In genomic region chr2:233711312-233712008, GRCh38 we compare ENCODE assay signal across 8 cellular contexts. TPM values are rescaled to one million over a fixed set of nuclear protein-coding genes. Genes with fewer than 3 reads are reported as not detected.
A peak's percentile ranks its signal among the peaks of the same experiment; 100 is the strongest.
DNase-seq lines count a peak whose midpoint lies in the region; ATAC-seq, FAIRE-seq and TF ChIP-seq lines count a peak whose summit lies in the region.
"Had no signal": no experiment of that assay in that cellular context is flagged by ENCODE, and none has a peak within 500 bp of the region (broad histone marks: within the 10 kb centered on the region; RNA-seq: fewer than 3 reads in every experiment).

No MANE protein-coding gene starts in this region.

- no peaks in the 10 kb centered on the region for H3K9me3 ChIP-seq in RWPE2 (ENCODE audit: severe bottlenecking)
- H3K9me3 ChIP-seq in osteoblast (ENCODE audit: low read depth, low read length): no peaks in the 10 kb centered on the region
- no peaks in the 10 kb centered on the region for H3K9me3 ChIP-seq in thoracic aorta

- peak; percentile 91 for ATAC-seq in RWPE2 (ENCODE audit: low read depth)
- peak; percentile 58 for ATAC-seq in thoracic aorta (ENCODE audit: insufficient number of reproducible peaks, low FRiP score, low read depth)

- H3K4me1 Mint-ChIP-seq in activated T-helper 2 cell treated with anti-CD3 and anti-CD28 coated beads, Interferon-gamma antibody, Interleukin-2, Interleukin-4, amounts not matched to agents 10 μg/mL and 5 μg/mL and 100 μg/mL, durations not matched to agents 14 hours and 24 hours and 36 hours (ENCODE audit: low read depth): peaks cover 5% of the 10 kb centered on the region

- peaks cover 18% of the 10 kb centered on the region for H3K27me3 Mint-ChIP-seq in activated T-helper 2 cell treated with anti-CD3 and anti-CD28 coated beads, Interferon-gamma antibody, Interleukin-2, Interleukin-4, amounts not matched to agents 10 μg/mL and 5 μg/mL and 100 μg/mL, durations not matched to agents 14 hours and 24 hours and 36 hours (ENCODE audit: low read depth)

- no peak overlapping the region for H3K27ac ChIP-seq in RWPE2 (ENCODE audit: poor library complexity, severe bottlenecking)
- H3K27ac ChIP-seq in osteoblast (ENCODE audit: low read depth, low read length): no peak overlapping the region
- H3K27ac ChIP-seq in thoracic aorta: no peak overlapping the region

- H3K4me3 ChIP-seq in RWPE2 (ENCODE audit: severe bottlenecking): no peak overlapping the region
- H3K4me3 ChIP-seq in foreskin fibroblast (ENCODE audit: low read depth in 1 of 2, low read length in 2 of 2): no peak overlapping the region
- H3K4me3 ChIP-seq in osteoblast (ENCODE audit: insufficient read depth, low read length): no peak overlapping the region
- no peak overlapping the region for H3K4me3 ChIP-seq in thoracic aorta

- no peak overlapping the region for H3K27ac Mint-ChIP-seq in activated T-helper 2 cell treated with anti-CD3 and anti-CD28 coated beads, Interferon-gamma antibody, Interleukin-2, Interleukin-4, amounts not matched to agents 10 μg/mL and 5 μg/mL and 100 μg/mL, durations not matched to agents 14 hours and 24 hours and 36 hours

- intact Hi-C loops in activated T-helper 2 cell treated with anti-CD3 and anti-CD28 coated beads, Interferon-gamma antibody, Interleukin-2, Interleukin-4, amounts not matched to agents 10 μg/mL and 5 μg/mL and 100 μg/mL, durations not matched to agents 14 hours and 24 hours and 36 hours (cut with micrococcal nuclease): no loop called here

- H3K27me3 ChIP-seq in RWPE2 (ENCODE audit: insufficient read depth, poor library complexity, severe bottlenecking) (no peaks in the 10 kb centered on the region), osteoblast (ENCODE audit: insufficient read depth, low read length) (peaks cover 14% of the 10 kb centered on the region), thoracic aorta (replicated peaks; ENCODE audit: insufficient read depth) (no peaks in the 10 kb centered on the region)

- H3K4me1 ChIP-seq in RWPE2 (ENCODE audit: insufficient read depth, poor library complexity, severe bottlenecking) (peaks cover 13% of the 10 kb centered on the region), osteoblast (ENCODE audit: insufficient read depth, low read length) (peaks cover 21% of the 10 kb centered on the region), thoracic aorta (ENCODE audit: control insufficient read depth in 1 of 2, low read depth in 2 of 2) (peaks cover 0 to 4% of the 10 kb centered on the region in 2 donors)

- H4K20me1 ChIP-seq in osteoblast (ENCODE audit: insufficient read depth, low read length): no peaks in the 10 kb centered on the region

- H3K9me3 Mint-ChIP-seq in activated T-helper 2 cell treated with anti-CD3 and anti-CD28 coated beads, Interferon-gamma antibody, Interleukin-2, Interleukin-4, amounts not matched to agents 10 μg/mL and 5 μg/mL and 100 μg/mL, durations not matched to agents 14 hours and 24 hours and 36 hours: no peaks in the 10 kb centered on the region

- H3K36me3 ChIP-seq in RWPE2 (ENCODE audit: low read depth): no peaks in the 10 kb centered on the region
- no peaks in the 10 kb centered on the region for H3K36me3 ChIP-seq in osteoblast (ENCODE audit: insufficient read depth, low read length)
- no peaks in the 10 kb centered on the region for H3K36me3 ChIP-seq in thoracic aorta

- H3K4me2 ChIP-seq in osteoblast (ENCODE audit: insufficient read depth, low read length): no peak overlapping the region

- TF ChIP-seq POLR2A in GM12892 (IDR thresholded peaks at IDR 0.05; ENCODE audit: low read depth, low read length): no peak

- peak; percentile 91 for TF ChIP-seq CTCF in RWPE2 (IDR thresholded peaks at IDR 0.05; ENCODE audit: poor library complexity, severe bottlenecking)
- TF ChIP-seq CTCF in foreskin fibroblast (IDR thresholded peaks at IDR 0.05; ENCODE audit: low read depth, low read length): peak; percentile 96
- peak; percentile 98 for TF ChIP-seq CTCF in osteoblast (IDR thresholded peaks at IDR 0.05; ENCODE audit: extremely low read depth, low read depth, low read length)
- peak; percentile 75 for TF ChIP-seq CTCF in thoracic aorta (IDR thresholded peaks at IDR 0.05)

- DNase-seq in GM12892 (ENCODE audit: insufficient read length) (peak; percentile 26), KBM-7 (peak; percentile 67), RWPE2 (ENCODE audit: low spot score) (peak; percentile 80), foreskin fibroblast (peak; percentile 57 to 82), osteoblast (ENCODE audit: insufficient read length, low spot score, missing footprints) (peak; percentile 92), thoracic aorta (ENCODE audit: low spot score) (no peak)
- peak; percentile 44 for DNase-seq in activated T-helper 2 cell treated with anti-CD3 and anti-CD28 coated beads, Interferon-gamma antibody, Interleukin-2, Interleukin-4, amounts not matched to agents 10 μg/mL and 5 μg/mL and 100 μg/mL, durations not matched to agents 14 hours and 24 hours and 36 hours (ENCODE audit: low spot score)

- in situ Hi-C loops in KBM-7 (cut with MboI; ENCODE audit: low pct_unique_long_range_greater_than_20kb, low sequenced_read_pairs): no loop called here

- peak; percentile 85 for FAIRE-seq in GM12892 (lab: Jason Lieb, UNC)

- H2AFZ ChIP-seq in osteoblast (ENCODE audit: low read length): no peak overlapping the region

- no peak overlapping the region for H3K4me3 Mint-ChIP-seq in activated T-helper 2 cell treated with anti-CD3 and anti-CD28 coated beads, Interferon-gamma antibody, Interleukin-2, Interleukin-4, amounts not matched to agents 10 μg/mL and 5 μg/mL and 100 μg/mL, durations not matched to agents 14 hours and 24 hours and 36 hours (ENCODE audit: low read depth)

- no peaks in the 10 kb centered on the region for H3K36me3 Mint-ChIP-seq in activated T-helper 2 cell treated with anti-CD3 and anti-CD28 coated beads, Interferon-gamma antibody, Interleukin-2, Interleukin-4, amounts not matched to agents 10 μg/mL and 5 μg/mL and 100 μg/mL, durations not matched to agents 14 hours and 24 hours and 36 hours (ENCODE audit: low read depth)

- H3K79me2 ChIP-seq in osteoblast (ENCODE audit: insufficient read depth, low read length): no peaks in the 10 kb centered on the region

RNA-seq across cellular contexts. Expression of gene UGT1A5, which starts 1.2 kb away (rescaled TPM):
- polyA plus RNA-seq in GM12892 (2012; ENCODE audit: missing spikeins): not detected
- total RNA-seq in activated T-helper 2 cell treated with anti-CD3 and anti-CD28 coated beads, Interferon-gamma antibody, Interleukin-2, Interleukin-4, amounts not matched to agents 10 μg/mL and 5 μg/mL and 100 μg/mL, durations not matched to agents 14 hours and 24 hours and 36 hours: not detected in 2 replicates
- not detected in 2 replicates for total RNA-seq in osteoblast
- not detected for total RNA-seq in thoracic aorta
- total RNA-seq: mononuclear cell had no signal

RNA-seq across cellular contexts. Expression of gene UGT1A4, which starts 7.1 kb away (rescaled TPM):
- polyA plus RNA-seq in GM12892 (2012; ENCODE audit: missing spikeins): not detected
- not detected in 2 replicates for total RNA-seq in activated T-helper 2 cell treated with anti-CD3 and anti-CD28 coated beads, Interferon-gamma antibody, Interleukin-2, Interleukin-4, amounts not matched to agents 10 μg/mL and 5 μg/mL and 100 μg/mL, durations not matched to agents 14 hours and 24 hours and 36 hours
- total RNA-seq in osteoblast: not detected in 2 replicates
- total RNA-seq in thoracic aorta: not detected
- total RNA-seq: mononuclear cell had no signal

RNA-seq across cellular contexts. Expression of gene UGT1A3, which starts 17.4 kb away (rescaled TPM):
- polyA plus RNA-seq in GM12892 (2012; ENCODE audit: missing spikeins): not detected
- total RNA-seq in activated T-helper 2 cell treated with anti-CD3 and anti-CD28 coated beads, Interferon-gamma antibody, Interleukin-2, Interleukin-4, amounts not matched to agents 10 μg/mL and 5 μg/mL and 100 μg/mL, durations not matched to agents 14 hours and 24 hours and 36 hours: not detected in 2 replicates
- total RNA-seq in osteoblast (not detected in 2 replicates), thoracic aorta (not detected)
- total RNA-seq: mononuclear cell had no signal

RNA-seq across cellular contexts. Expression of gene UGT1A6, which starts 18.8 kb away (rescaled TPM):
- polyA plus RNA-seq in GM12892 (2012; ENCODE audit: missing spikeins): not detected
- total RNA-seq in activated T-helper 2 cell treated with anti-CD3 and anti-CD28 coated beads, Interferon-gamma antibody, Interleukin-2, Interleukin-4, amounts not matched to agents 10 μg/mL and 5 μg/mL and 100 μg/mL, durations not matched to agents 14 hours and 24 hours and 36 hours: not detected in 2 replicates
- total RNA-seq in osteoblast (not detected in 2 replicates), thoracic aorta (not detected)
- total RNA-seq: mononuclear cell had no signal

RNA-seq across cellular contexts. Expression of gene UGT1A7, which starts 29.8 kb away (rescaled TPM):
- polyA plus RNA-seq in GM12892 (2012; ENCODE audit: missing spikeins): not detected
- not detected in 2 replicates for total RNA-seq in activated T-helper 2 cell treated with anti-CD3 and anti-CD28 coated beads, Interferon-gamma antibody, Interleukin-2, Interleukin-4, amounts not matched to agents 10 μg/mL and 5 μg/mL and 100 μg/mL, durations not matched to agents 14 hours and 24 hours and 36 hours
- not detected in 2 replicates for total RNA-seq in osteoblast
- total RNA-seq in thoracic aorta: under 1 TPM in 1 of 2 donors, not detected in 1; 0.35 TPM
- total RNA-seq: mononuclear cell had no signal
